ENCODE assay signal across 18 cellular contexts in genomic region chr4:69823048-69823447, GRCh38. TPM values are rescaled to one million over a fixed set of nuclear protein-coding genes. Genes with fewer than 3 reads are reported as not detected.
DNase-seq lines count a peak whose midpoint lies in the region; ATAC-seq and TF ChIP-seq lines count a peak whose summit lies in the region.
"Had no signal": no experiment of that assay in that cellular context is flagged by ENCODE, and none has a peak within 500 bp of the region (broad histone marks: within the 10 kb centered on the region; RNA-seq: fewer than 3 reads in every experiment).

No MANE protein-coding gene starts in this region.

- DNase-seq in progenitor cell of endocrine pancreas (ENCODE audit: low spot score, unreplicated experiment) (no peak), A673 (ENCODE audit: low spot score) (no peak)
- no peak for DNase-seq in CD4-positive, alpha-beta memory T cell
- DNase-seq in activated CD8-positive, alpha-beta memory T cell treated with anti-CD3 and anti-CD28 coated beads, Interleukin-2, amount 50 U/mL, for 4 hours, result no peak
- DNase-seq in activated CD4-positive, alpha-beta T cell treated with anti-CD3 and anti-CD28 coated beads, Interleukin-2, amount 10 ng/mL, durations not matched to agents 24 days and 14 days, result no peak
- DNase-seq: hypothalamus, kidney, NCI-H1930, NCI-H446 treated with DMSO at 0.1 percent for 48 hours had no signal

- H3K27ac ChIP-seq in OCI-LY3 (ENCODE audit: low read length) (no peak overlapping the region), A673 (ENCODE audit: low read depth, low read length, poor library complexity, severe bottlenecking) (no peak overlapping the region)
- H3K27ac ChIP-seq in CD4-positive, alpha-beta memory T cell (ENCODE audit: low read depth, low read length), result no peak overlapping the region
- H3K27ac ChIP-seq: breast epithelium, RWPE1 had no signal

- peaks cover 35% of the 10 kb centered on the region for H3K36me3 Mint-ChIP-seq in progenitor cell of endocrine pancreas (ENCODE audit: insufficient read depth)
- no peaks in the 10 kb centered on the region for H3K36me3 Mint-ChIP-seq in CD4-positive, alpha-beta memory T cell
- no peaks in the 10 kb centered on the region for H3K36me3 Mint-ChIP-seq in activated CD4-positive, alpha-beta T cell treated with anti-CD3 and anti-CD28 coated beads, Interleukin-2, amount 10 ng/mL, durations not matched to agents 24 days and 14 days (ENCODE audit: low read depth)
- H3K36me3 Mint-ChIP-seq: naive thymus-derived CD8-positive, alpha-beta T cell had no signal

- no peak overlapping the region for H3K4me3 Mint-ChIP-seq in progenitor cell of endocrine pancreas (ENCODE audit: low read depth)
- no peak overlapping the region for H3K4me3 Mint-ChIP-seq in CD4-positive, alpha-beta memory T cell
- no peak overlapping the region for H3K4me3 Mint-ChIP-seq in activated CD4-positive, alpha-beta T cell treated with anti-CD3 and anti-CD28 coated beads, Interleukin-2, amount 10 ng/mL, durations not matched to agents 24 days and 14 days
- H3K4me3 Mint-ChIP-seq: activated naive CD8-positive, alpha-beta T cell treated with anti-CD3 and anti-CD28 coated beads, Interleukin-2, amount 50 U/mL, for 24 hours; dendritic cell treated with granulocyte-macrophage colony-stimulating factor and Interleukin-4, amounts not matched to agents 40 ng/mL and 50 ng/mL, for 4 days; naive thymus-derived CD8-positive, alpha-beta T cell had no signal

- POLR2A ChIA-PET in CD4-positive, alpha-beta memory T cell (lab: Charles Lee; ENCODE audit: partially characterized antibody), result interaction anchor here (2.5 kb wide), 1 partner anchor 63 kb away, joined by 7 read pairs; the partner anchor contains the start of gene SULT1B1
- POLR2A ChIA-PET in A673 (lab: Charles Lee; ENCODE audit: low non-redundant PET), result no interaction called here

- H3K27me3 ChIP-seq in OCI-LY3 (ENCODE audit: low read depth, low read length), result no peaks in the 10 kb centered on the region
- no peaks in the 10 kb centered on the region for H3K27me3 ChIP-seq in CD4-positive, alpha-beta memory T cell (ENCODE audit: insufficient read depth, low read length)
- no peaks in the 10 kb centered on the region for H3K27me3 ChIP-seq in A673 (replicated peaks; ENCODE audit: insufficient read depth, low read depth, low read length, poor library complexity)
- H3K27me3 ChIP-seq: breast epithelium had no signal

- H2AFZ ChIP-seq in OCI-LY3 (ENCODE audit: low read depth, low read length), result peak overlapping the region; percentile 89

- ATAC-seq in GM19025 (IDR thresholded peaks at IDR 0.05; ENCODE audit: low read depth, unreplicated experiment) (peak; percentile 14), HG02763 (IDR thresholded peaks at IDR 0.05; ENCODE audit: unreplicated experiment) (peak; percentile 8)

- H3K9ac ChIP-seq in OCI-LY3 (ENCODE audit: low read length), result no peak overlapping the region

- H3K27ac Mint-ChIP-seq in progenitor cell of endocrine pancreas, result peak overlapping the region; percentile 73
- no peak overlapping the region for H3K27ac Mint-ChIP-seq in CD4-positive, alpha-beta memory T cell
- H3K27ac Mint-ChIP-seq in activated CD4-positive, alpha-beta T cell treated with anti-CD3 and anti-CD28 coated beads, Interleukin-2, amount 10 ng/mL, durations not matched to agents 24 days and 14 days, result no peak overlapping the region
- H3K27ac Mint-ChIP-seq: activated naive CD8-positive, alpha-beta T cell treated with anti-CD3 and anti-CD28 coated beads, Interleukin-2, amount 50 U/mL, for 24 hours; dendritic cell treated with granulocyte-macrophage colony-stimulating factor and Interleukin-4, amounts not matched to agents 40 ng/mL and 50 ng/mL, for 4 days had no signal

- H3K79me2 ChIP-seq in OCI-LY3 (ENCODE audit: low read length), result no peaks in the 10 kb centered on the region

- H3K9me3 Mint-ChIP-seq in progenitor cell of endocrine pancreas (ENCODE audit: low read depth), result peaks cover 17% of the 10 kb centered on the region
- peaks cover 0 to 2% (median 0%) of the 10 kb centered on the region in 8 donors for H3K9me3 Mint-ChIP-seq in CD4-positive, alpha-beta memory T cell
- H3K9me3 Mint-ChIP-seq in activated CD4-positive, alpha-beta T cell treated with anti-CD3 and anti-CD28 coated beads, Interleukin-2, amount 10 ng/mL, durations not matched to agents 24 days and 14 days, result no peaks in the 10 kb centered on the region
- H3K9me3 Mint-ChIP-seq: activated naive CD8-positive, alpha-beta T cell treated with anti-CD3 and anti-CD28 coated beads, Interleukin-2, amount 50 U/mL, for 24 hours; naive thymus-derived CD8-positive, alpha-beta T cell had no signal

- H3K4me3 ChIP-seq in OCI-LY3 (ENCODE audit: low read length) (no peak overlapping the region), A673 (ENCODE audit: low read depth, low read length, poor library complexity, severe bottlenecking) (no peak overlapping the region)
- no peak overlapping the region for H3K4me3 ChIP-seq in CD4-positive, alpha-beta memory T cell (ENCODE audit: low read length in 2 of 2)
- H3K4me3 ChIP-seq: breast epithelium had no signal

- no peaks in the 10 kb centered on the region for H4K20me1 ChIP-seq in OCI-LY3 (ENCODE audit: insufficient read depth, low read length)

- intact Hi-C loops in CD4-positive, alpha-beta memory T cell (cut with micrococcal nuclease), result loop anchor here (1.0 to 2.0 kb wide), 5 partner anchors 58 to 1324 kb away; partner anchors contain the start of gene SULT1B1
- intact Hi-C loops in A673 (cut with micrococcal nuclease; ENCODE audit: unreplicated experiment), result loop anchor here (5.0 kb wide), 1 partner anchor 131 kb away; no protein-coding TSS in a partner anchor
- intact Hi-C loops in activated CD4-positive, alpha-beta T cell treated with anti-CD3 and anti-CD28 coated beads, Interleukin-2, amount 10 ng/mL, durations not matched to agents 24 days and 14 days (cut with micrococcal nuclease), result loop anchor here (1.0 kb wide), 1 partner anchor 134 kb away; no protein-coding TSS in a partner anchor

- H3K4me1 Mint-ChIP-seq in progenitor cell of endocrine pancreas (ENCODE audit: low read depth), result peaks cover 16% of the 10 kb centered on the region
- H3K4me1 Mint-ChIP-seq in CD4-positive, alpha-beta memory T cell, result peaks cover 2 to 5% (median 4%) of the 10 kb centered on the region in 4 donors
- H3K4me1 Mint-ChIP-seq in activated CD4-positive, alpha-beta T cell treated with anti-CD3 and anti-CD28 coated beads, Interleukin-2, amount 10 ng/mL, durations not matched to agents 24 days and 14 days, result peaks cover 5% of the 10 kb centered on the region

- TF ChIP-seq CTCF in OCI-LY3 (IDR thresholded peaks at IDR 0.05; ENCODE audit: low read depth, low read length) (no peak), progenitor cell of endocrine pancreas (IDR thresholded peaks at IDR 0.05; ENCODE audit: unreplicated experiment) (no peak), A673 (conservative IDR thresholded peaks at IDR 0.05; ENCODE audit: low read depth, low read length) (no peak)

- no peaks in the 10 kb centered on the region for H3K27me3 Mint-ChIP-seq in progenitor cell of endocrine pancreas
- H3K27me3 Mint-ChIP-seq in CD4-positive, alpha-beta memory T cell, result no peaks in the 10 kb centered on the region
- H3K27me3 Mint-ChIP-seq in activated CD4-positive, alpha-beta T cell treated with anti-CD3 and anti-CD28 coated beads, Interleukin-2, amount 10 ng/mL, durations not matched to agents 24 days and 14 days, result no peaks in the 10 kb centered on the region
- H3K27me3 Mint-ChIP-seq: activated naive CD8-positive, alpha-beta T cell treated with anti-CD3 and anti-CD28 coated beads, Interleukin-2, amount 50 U/mL, for 24 hours; dendritic cell treated with granulocyte-macrophage colony-stimulating factor and Interleukin-4, amounts not matched to agents 40 ng/mL and 50 ng/mL, for 4 days; naive thymus-derived CD8-positive, alpha-beta T cell had no signal

- H3K9me3 ChIP-seq in OCI-LY3 (ENCODE audit: insufficient read depth, low read length) (no peaks in the 10 kb centered on the region), A673 (ENCODE audit: low read depth, low read length, poor library complexity, severe bottlenecking) (no peaks in the 10 kb centered on the region)
- H3K9me3 ChIP-seq in CD4-positive, alpha-beta memory T cell (ENCODE audit: control insufficient read depth in 1 of 2, low read length in 2 of 2), result no peaks in the 10 kb centered on the region
- H3K9me3 ChIP-seq: breast epithelium had no signal

- no peaks in the 10 kb centered on the region; the same call in 1 of the 2 replicates for H3K4me1 ChIP-seq in OCI-LY3 (ENCODE audit: low read length)
- no peaks in the 10 kb centered on the region for H3K4me1 ChIP-seq in CD4-positive, alpha-beta memory T cell (ENCODE audit: insufficient read depth, low read length)
- no peaks in the 10 kb centered on the region for H3K4me1 ChIP-seq in A673 (ENCODE audit: insufficient read depth, low read length, poor library complexity, severe bottlenecking)
- H3K4me1 ChIP-seq: breast epithelium had no signal

- H3K36me3 ChIP-seq in OCI-LY3 (replicated peaks; ENCODE audit: low read depth, low read length) (no peaks in the 10 kb centered on the region), A673 (ENCODE audit: insufficient read depth, low read length, poor library complexity, severe bottlenecking) (no peaks in the 10 kb centered on the region)
- H3K36me3 ChIP-seq in CD4-positive, alpha-beta memory T cell (ENCODE audit: insufficient read depth, low read length), result no peaks in the 10 kb centered on the region
- H3K36me3 ChIP-seq: breast epithelium had no signal

- BruUV-seq in A673 (replicated peaks; lab: Mats Ljungman, UMichigan), result no TSS peak

- H3K4me2 ChIP-seq in OCI-LY3 (ENCODE audit: low read length), result 0 out of 2 replicates have a peak overlapping the region, but pooled peaks have one; percentile 12

- CTCF ChIA-PET in CD4-positive, alpha-beta memory T cell (lab: Charles Lee; ENCODE audit: partially characterized antibody), result interaction anchor here (0.7 to 3.5 kb wide), 20 partner anchors 8 to 163 kb away, joined by 3 to 27 read pairs (median 5); partner anchors contain the start of gene SULT1B1
- CTCF ChIA-PET in A673 (lab: Charles Lee), result interaction anchor here (1.2 kb wide), 1 partner anchor 133 kb away, joined by 4 read pairs; no protein-coding TSS in a partner anchor

RNA-seq across cellular contexts. Expression of gene SULT1E1, which starts 36.9 kb away (rescaled TPM):
- total RNA-seq in progenitor cell of endocrine pancreas, result 15.3 and 24.9 TPM in 2 replicates
- not detected for total RNA-seq in CD4-positive, alpha-beta memory T cell
- polyA plus RNA-seq in CD4-positive, alpha-beta memory T cell, result not detected
- total RNA-seq in A673 (2021), result 13.4 and 16.0 TPM in 2 replicates
- not detected in 2 replicates for total RNA-seq in activated CD4-positive, alpha-beta T cell treated with anti-CD3 and anti-CD28 coated beads, Interleukin-2, amount 10 ng/mL, durations not matched to agents 24 days and 14 days
- total RNA-seq: HT-29; naive thymus-derived CD8-positive, alpha-beta T cell had no signal
- polyA plus RNA-seq: naive thymus-derived CD8-positive, alpha-beta T cell had no signal

Comparison
In these comparisons a context has a peak if more than half of its experiments do, and no peak if none do; other contexts are left out.
1. RNA of gene SULT1E1, which starts 36.9 kb away (total RNA-seq): 15.3 to 24.9 TPM in progenitor cell of endocrine pancreas and 13.4 to 16.0 TPM in A673; not detected in CD4-positive, alpha-beta memory T cell and not detected in activated CD4-positive, alpha-beta T cell treated with anti-CD3 and anti-CD28 coated beads, Interleukin-2, amount 10 ng/mL, durations not matched to agents 24 days and 14 days; every median in the first group is over 10 times any median in the second.